ENCODE assay signal across 23 cellular contexts in the genomic region with DNA sequence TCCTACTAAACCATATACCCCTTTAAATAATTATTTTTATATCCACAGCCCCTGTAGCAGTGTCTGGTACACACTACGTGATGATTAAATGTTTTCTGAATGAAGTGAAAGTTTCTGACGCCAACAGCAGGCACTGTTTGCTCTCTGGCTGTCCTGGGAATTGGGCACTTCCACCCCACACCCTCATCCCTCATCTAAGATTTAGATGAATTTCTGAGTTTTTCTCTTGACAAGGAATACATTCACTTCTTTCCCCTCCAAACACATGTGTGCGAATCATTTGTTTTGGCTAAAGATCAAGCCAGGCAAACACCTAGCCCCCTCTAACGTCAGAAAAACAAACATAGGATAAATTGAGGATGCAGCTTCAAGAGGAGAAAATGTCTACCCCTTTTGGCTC.
"Had no signal": no experiment of that assay in that cellular context is flagged by ENCODE, and none has a peak within 500 bp of the region (broad histone marks: within the 10 kb centered on the region; RNA-seq: fewer than 3 reads in every experiment).

No MANE protein-coding gene starts in this region.

- H3K9me3 ChIP-seq: colonic mucosa, gastroesophageal sphincter, heart left ventricle, neutrophil, pancreas, sigmoid colon, stomach, thyroid gland had no signal

- DNase-seq: colonic mucosa; effector CD8-positive, alpha-beta T cell; endodermal cell; foreskin fibroblast; heart left ventricle; kidney; pancreas; sigmoid colon; stimulated activated CD4-positive, alpha-beta T cell treated with anti-CD3 and anti-CD28 coated beads, Interleukin-2, amount 100 ng/mL, for 24 hours; stimulated activated CD4-positive, alpha-beta T cell treated with anti-CD3 and anti-CD28 coated beads, Interleukin-4, amount 100 ng/mL, for 24 hours; stimulated activated naive CD4-positive, alpha-beta T cell treated with Interleukin-2 at 50 U/mL for 16 hours; stomach; thyroid gland; trophoblast cell had no signal

- H3K4me1 ChIP-seq: colonic mucosa, pancreas, sigmoid colon, thyroid gland had no signal

- H3K36me3 ChIP-seq: colonic mucosa, gastroesophageal sphincter, heart left ventricle, neutrophil, pancreas, sigmoid colon, stomach, thyroid gland had no signal

- H3K27me3 ChIP-seq: colonic mucosa, gastroesophageal sphincter, heart left ventricle, hepatocyte, neutrophil, pancreas, sigmoid colon, stomach, thyroid gland had no signal

- H3K4me3 ChIP-seq: colonic mucosa, gastroesophageal sphincter, heart left ventricle, hepatocyte, lung, pancreas, sigmoid colon, stomach, thyroid gland had no signal

- H3K27ac ChIP-seq: colonic mucosa, epithelial cell of prostate, gastroesophageal sphincter, heart left ventricle, hepatocyte, neutrophil, pancreas, sigmoid colon, stomach, thyroid gland had no signal

- ATAC-seq: esophagus mucosa; gastroesophageal sphincter; heart left ventricle; left lobe of liver; natural killer cell treated with Interleukin-12 subunit alpha and Interleukin-12 subunit beta and Interleukin-15 and Interleukin-18, amount 100 ng/mL, for 72 hours; pancreas; stimulated activated effector memory CD8-positive, alpha-beta T cell treated with anti-CD3 and anti-CD28 coated beads, Interleukin-12 subunit alpha, Interleukin-12 subunit beta, amount 100 ng/mL, for 72 hours had no signal
